ENCODE assay signal across 1 cellular context in the genomic region with DNA sequence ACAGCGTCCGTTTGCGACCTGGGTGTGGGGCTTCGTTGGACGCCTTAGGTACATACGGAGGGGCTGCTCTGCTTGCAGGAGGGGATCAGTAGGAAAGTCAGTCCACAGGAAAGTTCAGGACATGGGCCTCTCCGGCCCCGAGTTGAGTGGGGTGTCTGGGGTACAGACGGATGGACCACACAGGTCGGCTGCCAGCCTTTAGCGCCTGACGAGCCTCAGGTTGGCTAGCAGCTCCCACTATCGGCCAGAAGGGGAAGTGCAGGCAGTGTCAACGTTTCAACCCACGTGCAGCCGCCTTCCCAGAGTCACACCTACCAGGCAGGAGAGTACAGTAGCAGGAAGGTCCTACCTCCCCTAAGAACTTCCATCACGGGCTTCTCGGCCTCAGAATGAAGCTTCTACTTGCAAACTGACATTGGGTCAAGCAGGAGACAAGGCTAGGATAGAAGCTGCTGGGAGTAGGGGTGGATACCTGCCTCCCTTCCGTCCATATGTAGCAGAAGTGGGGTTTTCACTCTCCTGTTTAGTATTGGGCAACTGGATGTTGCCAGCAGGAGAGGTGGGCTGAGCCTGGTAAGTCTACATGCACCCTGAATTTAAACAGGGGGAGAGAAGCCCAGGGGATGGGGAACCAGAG.
TF ChIP-seq lines count a peak whose summit lies in the region.

No MANE protein-coding gene starts in this region.

TF ChIP-seq in GM12878, 131 proteins besides CTCF, POLR2A, EP300 and RAD21 (continued from another document and continues in another):
- TF ChIP-seq USF2 (IDR thresholded peaks at IDR 0.05; ENCODE audit: borderline replicate concordance, low read depth, low read length) (peak; percentile 14; the same call in 1 of the 2 replicates), SREBF1 (IDR thresholded peaks at IDR 0.05; ENCODE audit: low read length) (no peak), MXI1 (IDR thresholded peaks at IDR 0.05; ENCODE audit: low read depth, low read length) (peak; percentile 38; the same call in 1 of the 2 replicates), SREBF2 (IDR thresholded peaks at IDR 0.05; ENCODE audit: low read length) (no peak), PML (IDR thresholded peaks at IDR 0.05; ENCODE audit: low read length) (no peak), KLF5 (IDR thresholded peaks at IDR 0.05; ENCODE audit: partially characterized antibody) (no peak), MYB (IDR thresholded peaks at IDR 0.05; ENCODE audit: borderline replicate concordance, low read depth, low read length) (no peak), PRDM15 (CRISPR knock-in tag; IDR thresholded peaks at IDR 0.05) (no peak), ZNF217 (IDR thresholded peaks at IDR 0.05) (no peak), STAT3 (IDR thresholded peaks at IDR 0.05; ENCODE audit: low read depth, low read length) (no peak), GATAD2B (conservative IDR thresholded peaks at IDR 0.05; ENCODE audit: low read depth) (no peak), SPI1 (IDR thresholded peaks at IDR 0.05; ENCODE audit: borderline replicate concordance, insufficient read depth, low read depth, low read length) (peak; percentile 73), POLR2AphosphoS2 (IDR thresholded peaks at IDR 0.05; ENCODE audit: low read depth, low read length) (no peak), ZNF384 (IDR thresholded peaks at IDR 0.05; ENCODE audit: borderline replicate concordance, low read depth, low read length) (no peak), POU2F2 (IDR thresholded peaks at IDR 0.05; ENCODE audit: borderline replicate concordance, low read depth, low read length) (no peak), CREB1 (IDR thresholded peaks at IDR 0.05; ENCODE audit: low read depth) (no peak), HSF1 (IDR thresholded peaks at IDR 0.05; ENCODE audit: low read depth, low read length) (no peak), GABPA (IDR thresholded peaks at IDR 0.05; ENCODE audit: low read depth) (no peak), NR2C2 (IDR thresholded peaks at IDR 0.05; ENCODE audit: borderline replicate concordance, control insufficient read depth, insufficient read length, low read depth) (no peak), LARP7 (IDR thresholded peaks at IDR 0.05) (no peak), SMC3 (IDR thresholded peaks at IDR 0.05; ENCODE audit: borderline replicate concordance, low read length) (peak; percentile 65), JUNB (IDR thresholded peaks at IDR 0.05) (no peak), SIX5 (IDR thresholded peaks at IDR 0.05; ENCODE audit: low read depth, low read length, severe bottlenecking) (no peak), PAX5 (IDR thresholded peaks at IDR 0.05; ENCODE audit: borderline replicate concordance, low read depth, low read length) (no peak), ETV6 (conservative IDR thresholded peaks at IDR 0.05 in 1 of 2, IDR thresholded peaks at IDR 0.05 in 1 of 2; ENCODE audit: borderline replicate concordance in 1 of 2, low read depth in 1 of 2) (no peak), NFXL1 (IDR thresholded peaks at IDR 0.05; ENCODE audit: borderline replicate concordance) (no peak), EED (IDR thresholded peaks at IDR 0.05; ENCODE audit: low read depth) (no peak), CHD4 (IDR thresholded peaks at IDR 0.05) (no peak), TCF7 (IDR thresholded peaks at IDR 0.05; ENCODE audit: borderline replicate concordance) (no peak), ASH2L (IDR thresholded peaks at IDR 0.05; ENCODE audit: borderline replicate concordance, low read depth) (no peak), HDGF (IDR thresholded peaks at IDR 0.05) (no peak), WRNIP1 (IDR thresholded peaks at IDR 0.05; ENCODE audit: borderline replicate concordance, low read depth, low read length) (no peak), CEBPB (IDR thresholded peaks at IDR 0.05; ENCODE audit: borderline replicate concordance in 1 of 2, low read depth in 2 of 2, low read length in 2 of 2) (no peak), KDM1A (IDR thresholded peaks at IDR 0.05; ENCODE audit: borderline replicate concordance) (no peak), BCL11A (IDR thresholded peaks at IDR 0.05; ENCODE audit: low read depth, low read length) (no peak), ZSCAN29 (IDR thresholded peaks at IDR 0.05) (no peak)
- TF ChIP-seq, protein P1, sequence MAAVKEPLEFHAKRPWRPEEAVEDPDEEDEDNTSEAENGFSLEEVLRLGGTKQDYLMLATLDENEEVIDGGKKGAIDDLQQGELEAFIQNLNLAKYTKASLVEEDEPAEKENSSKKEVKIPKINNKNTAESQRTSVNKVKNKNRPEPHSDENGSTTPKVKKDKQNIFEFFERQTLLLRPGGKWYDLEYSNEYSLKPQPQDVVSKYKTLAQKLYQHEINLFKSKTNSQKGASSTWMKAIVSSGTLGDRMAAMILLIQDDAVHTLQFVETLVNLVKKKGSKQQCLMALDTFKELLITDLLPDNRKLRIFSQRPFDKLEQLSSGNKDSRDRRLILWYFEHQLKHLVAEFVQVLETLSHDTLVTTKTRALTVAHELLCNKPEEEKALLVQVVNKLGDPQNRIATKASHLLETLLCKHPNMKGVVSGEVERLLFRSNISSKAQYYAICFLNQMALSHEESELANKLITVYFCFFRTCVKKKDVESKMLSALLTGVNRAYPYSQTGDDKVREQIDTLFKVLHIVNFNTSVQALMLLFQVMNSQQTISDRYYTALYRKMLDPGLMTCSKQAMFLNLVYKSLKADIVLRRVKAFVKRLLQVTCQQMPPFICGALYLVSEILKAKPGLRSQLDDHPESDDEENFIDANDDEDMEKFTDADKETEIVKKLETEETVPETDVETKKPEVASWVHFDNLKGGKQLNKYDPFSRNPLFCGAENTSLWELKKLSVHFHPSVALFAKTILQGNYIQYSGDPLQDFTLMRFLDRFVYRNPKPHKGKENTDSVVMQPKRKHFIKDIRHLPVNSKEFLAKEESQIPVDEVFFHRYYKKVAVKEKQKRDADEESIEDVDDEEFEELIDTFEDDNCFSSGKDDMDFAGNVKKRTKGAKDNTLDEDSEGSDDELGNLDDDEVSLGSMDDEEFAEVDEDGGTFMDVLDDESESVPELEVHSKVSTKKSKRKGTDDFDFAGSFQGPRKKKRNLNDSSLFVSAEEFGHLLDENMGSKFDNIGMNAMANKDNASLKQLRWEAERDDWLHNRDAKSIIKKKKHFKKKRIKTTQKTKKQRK (IDR thresholded peaks at IDR 0.05; ENCODE audit: low read depth, low read length): no peak
- TF ChIP-seq, protein P2, sequence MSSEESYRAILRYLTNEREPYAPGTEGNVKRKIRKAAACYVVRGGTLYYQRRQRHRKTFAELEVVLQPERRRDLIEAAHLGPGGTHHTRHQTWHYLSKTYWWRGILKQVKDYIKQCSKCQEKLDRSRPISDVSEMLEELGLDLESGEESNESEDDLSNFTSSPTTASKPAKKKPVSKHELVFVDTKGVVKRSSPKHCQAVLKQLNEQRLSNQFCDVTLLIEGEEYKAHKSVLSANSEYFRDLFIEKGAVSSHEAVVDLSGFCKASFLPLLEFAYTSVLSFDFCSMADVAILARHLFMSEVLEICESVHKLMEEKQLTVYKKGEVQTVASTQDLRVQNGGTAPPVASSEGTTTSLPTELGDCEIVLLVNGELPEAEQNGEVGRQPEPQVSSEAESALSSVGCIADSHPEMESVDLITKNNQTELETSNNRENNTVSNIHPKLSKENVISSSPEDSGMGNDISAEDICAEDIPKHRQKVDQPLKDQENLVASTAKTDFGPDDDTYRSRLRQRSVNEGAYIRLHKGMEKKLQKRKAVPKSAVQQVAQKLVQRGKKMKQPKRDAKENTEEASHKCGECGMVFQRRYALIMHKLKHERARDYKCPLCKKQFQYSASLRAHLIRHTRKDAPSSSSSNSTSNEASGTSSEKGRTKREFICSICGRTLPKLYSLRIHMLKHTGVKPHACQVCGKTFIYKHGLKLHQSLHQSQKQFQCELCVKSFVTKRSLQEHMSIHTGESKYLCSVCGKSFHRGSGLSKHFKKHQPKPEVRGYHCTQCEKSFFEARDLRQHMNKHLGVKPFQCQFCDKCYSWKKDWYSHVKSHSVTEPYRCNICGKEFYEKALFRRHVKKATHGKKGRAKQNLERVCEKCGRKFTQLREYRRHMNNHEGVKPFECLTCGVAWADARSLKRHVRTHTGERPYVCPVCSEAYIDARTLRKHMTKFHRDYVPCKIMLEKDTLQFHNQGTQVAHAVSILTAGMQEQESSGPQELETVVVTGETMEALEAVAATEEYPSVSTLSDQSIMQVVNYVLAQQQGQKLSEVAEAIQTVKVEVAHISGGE (CRISPR knock-in tag; IDR thresholded peaks at IDR 0.05): no peak
- TF ChIP-seq, protein P3, sequence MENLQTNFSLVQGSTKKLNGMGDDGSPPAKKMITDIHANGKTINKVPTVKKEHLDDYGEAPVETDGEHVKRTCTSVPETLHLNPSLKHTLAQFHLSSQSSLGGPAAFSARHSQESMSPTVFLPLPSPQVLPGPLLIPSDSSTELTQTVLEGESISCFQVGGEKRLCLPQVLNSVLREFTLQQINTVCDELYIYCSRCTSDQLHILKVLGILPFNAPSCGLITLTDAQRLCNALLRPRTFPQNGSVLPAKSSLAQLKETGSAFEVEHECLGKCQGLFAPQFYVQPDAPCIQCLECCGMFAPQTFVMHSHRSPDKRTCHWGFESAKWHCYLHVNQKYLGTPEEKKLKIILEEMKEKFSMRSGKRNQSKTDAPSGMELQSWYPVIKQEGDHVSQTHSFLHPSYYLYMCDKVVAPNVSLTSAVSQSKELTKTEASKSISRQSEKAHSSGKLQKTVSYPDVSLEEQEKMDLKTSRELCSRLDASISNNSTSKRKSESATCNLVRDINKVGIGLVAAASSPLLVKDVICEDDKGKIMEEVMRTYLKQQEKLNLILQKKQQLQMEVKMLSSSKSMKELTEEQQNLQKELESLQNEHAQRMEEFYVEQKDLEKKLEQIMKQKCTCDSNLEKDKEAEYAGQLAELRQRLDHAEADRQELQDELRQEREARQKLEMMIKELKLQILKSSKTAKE (IDR thresholded peaks at IDR 0.05; ENCODE audit: low read depth, poor library complexity, severe bottlenecking): no peak
- TF ChIP-seq, protein P4, sequence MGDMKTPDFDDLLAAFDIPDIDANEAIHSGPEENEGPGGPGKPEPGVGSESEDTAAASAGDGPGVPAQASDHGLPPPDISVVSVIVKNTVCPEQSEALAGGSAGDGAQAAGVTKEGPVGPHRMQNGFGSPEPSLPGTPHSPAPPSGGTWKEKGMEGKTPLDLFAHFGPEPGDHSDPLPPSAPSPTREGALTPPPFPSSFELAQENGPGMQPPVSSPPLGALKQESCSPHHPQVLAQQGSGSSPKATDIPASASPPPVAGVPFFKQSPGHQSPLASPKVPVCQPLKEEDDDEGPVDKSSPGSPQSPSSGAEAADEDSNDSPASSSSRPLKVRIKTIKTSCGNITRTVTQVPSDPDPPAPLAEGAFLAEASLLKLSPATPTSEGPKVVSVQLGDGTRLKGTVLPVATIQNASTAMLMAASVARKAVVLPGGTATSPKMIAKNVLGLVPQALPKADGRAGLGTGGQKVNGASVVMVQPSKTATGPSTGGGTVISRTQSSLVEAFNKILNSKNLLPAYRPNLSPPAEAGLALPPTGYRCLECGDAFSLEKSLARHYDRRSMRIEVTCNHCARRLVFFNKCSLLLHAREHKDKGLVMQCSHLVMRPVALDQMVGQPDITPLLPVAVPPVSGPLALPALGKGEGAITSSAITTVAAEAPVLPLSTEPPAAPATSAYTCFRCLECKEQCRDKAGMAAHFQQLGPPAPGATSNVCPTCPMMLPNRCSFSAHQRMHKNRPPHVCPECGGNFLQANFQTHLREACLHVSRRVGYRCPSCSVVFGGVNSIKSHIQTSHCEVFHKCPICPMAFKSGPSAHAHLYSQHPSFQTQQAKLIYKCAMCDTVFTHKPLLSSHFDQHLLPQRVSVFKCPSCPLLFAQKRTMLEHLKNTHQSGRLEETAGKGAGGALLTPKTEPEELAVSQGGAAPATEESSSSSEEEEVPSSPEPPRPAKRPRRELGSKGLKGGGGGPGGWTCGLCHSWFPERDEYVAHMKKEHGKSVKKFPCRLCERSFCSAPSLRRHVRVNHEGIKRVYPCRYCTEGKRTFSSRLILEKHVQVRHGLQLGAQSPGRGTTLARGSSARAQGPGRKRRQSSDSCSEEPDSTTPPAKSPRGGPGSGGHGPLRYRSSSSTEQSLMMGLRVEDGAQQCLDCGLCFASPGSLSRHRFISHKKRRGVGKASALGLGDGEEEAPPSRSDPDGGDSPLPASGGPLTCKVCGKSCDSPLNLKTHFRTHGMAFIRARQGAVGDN (IDR thresholded peaks at IDR 0.05): no peak
